20 cellular contexts compared by ENCODE assay signal in the genomic region with DNA sequence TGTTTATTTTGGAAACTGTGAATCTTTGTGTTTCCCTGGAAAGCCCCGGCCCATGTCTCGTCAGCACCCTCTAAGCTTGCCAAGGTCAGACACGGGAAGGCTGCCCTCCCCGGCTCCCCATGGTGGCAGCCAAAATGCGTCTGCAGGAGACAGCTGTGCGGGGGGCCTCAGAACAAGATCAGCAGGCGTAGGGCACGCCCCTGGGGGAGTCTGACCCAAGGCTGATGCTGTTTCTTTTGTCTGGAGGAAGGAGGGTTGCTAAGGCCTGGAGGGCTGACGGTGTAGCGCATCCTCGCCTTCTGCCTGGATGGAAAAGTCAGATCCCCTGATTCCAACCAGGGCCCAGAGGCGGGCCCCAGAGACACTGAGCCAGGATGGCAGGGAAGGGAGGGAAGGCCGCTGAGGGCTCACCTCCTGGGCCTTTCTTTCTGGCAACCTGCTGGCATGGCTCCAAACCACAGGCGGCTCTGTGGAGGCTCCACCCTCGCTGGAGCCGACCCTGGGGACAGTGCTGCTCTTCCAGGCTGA. TPM values are rescaled to one million over a fixed set of nuclear protein-coding genes. Genes with fewer than 3 reads are reported as not detected.
DNase-seq lines count a peak whose midpoint lies in the region; ATAC-seq and TF ChIP-seq lines count a peak whose summit lies in the region.
"Had no signal": no experiment of that assay in that cellular context is flagged by ENCODE, and none has a peak within 500 bp of the region (broad histone marks: within the 10 kb centered on the region; RNA-seq: fewer than 3 reads in every experiment).

No MANE protein-coding gene starts in this region.

- H3K36me3 ChIP-seq in HCT116 (ENCODE audit: control insufficient read depth in 1 of 2, insufficient read depth in 2 of 2, low read length in 2 of 2), result no peaks in the 10 kb centered on the region
- H3K36me3 ChIP-seq in upper lobe of right lung, result no peaks in the 10 kb centered on the region
- no peaks in the 10 kb centered on the region for H3K36me3 ChIP-seq in Karpas-422 (ENCODE audit: insufficient read depth, low read length)
- H3K36me3 ChIP-seq: tibial artery had no signal

- H3K4me2 ChIP-seq in HCT116 (ENCODE audit: low read length) (peak overlapping the region; percentile 5; the same call in 1 of the 2 replicates), Karpas-422 (ENCODE audit: low read depth, low read length, poor library complexity, severe bottlenecking) (no peak overlapping the region)

- H3K9ac ChIP-seq in HCT116 (ENCODE audit: low read length) (no peak overlapping the region), Karpas-422 (ENCODE audit: low read length) (no peak overlapping the region)

- POLR2A ChIA-PET in HCT116 (lab: Charles Lee), result no interaction called here

- no peak for TF ChIP-seq RAD21 in HCT116 (IDR thresholded peaks at IDR 0.05; ENCODE audit: low read depth)

- CTCF ChIA-PET in HCT116 (lab: Charles Lee), result no interaction called here

- BruUV-seq in HCT116 (replicated peaks; lab: Mats Ljungman, UMichigan), result no TSS peak

- ATAC-seq in HCT116 (peak; percentile 57), upper lobe of right lung (no peak)
- ATAC-seq: activated CD8-positive, alpha-beta memory T cell treated with anti-CD3 and anti-CD28 coated beads, Interleukin-2, amount 10 ng/mL, durations not matched to agents 7 days and 5 days; CD8-positive, alpha-beta T cell; left ventricle myocardium superior; SK-N-SH treated with all-trans-retinoic acid at 6 μM for 48 hours had no signal

- H3K79me2 ChIP-seq in HCT116 (ENCODE audit: insufficient read depth, low read length), result no peaks in the 10 kb centered on the region
- H3K79me2 ChIP-seq in Karpas-422 (ENCODE audit: low read length), result no peaks in the 10 kb centered on the region

- no peak for TF ChIP-seq POLR2A in HCT116 (IDR thresholded peaks at IDR 0.05; ENCODE audit: borderline replicate concordance, extremely low read depth, insufficient read depth, insufficient read length)

- H3K27me3 ChIP-seq in HCT116 (ENCODE audit: insufficient read depth, low read length) (peaks cover 16% of the 10 kb centered on the region; the same call in 1 of the 2 replicates), upper lobe of right lung (peaks cover 9% of the 10 kb centered on the region), Karpas-422 (ENCODE audit: low read length) (no peaks in the 10 kb centered on the region)

- RAD21 ChIA-PET in HCT116 (lab: Charles Lee; ENCODE audit: low non-redundant PET in 1 of 2, low total read pairs in 2 of 2, uncharacterized antibody in 2 of 2, unreplicated experiment in 2 of 2), result no interaction called here

- DNase-seq in NCI-H82 (lab: John Stamatoyannopoulos, UW), result peak; percentile 77
- DNase-seq in NCI-H82 treated with DMSO at 0.1 percent for 48 hours (lab: John Stamatoyannopoulos, UW; ENCODE audit: unreplicated experiment), result no peak
- DNase-seq in HCT116 (ENCODE audit: low read depth, low spot score), result no peak
- peak; percentile 83 for DNase-seq in RPMI8226
- peak; percentile 58 for DNase-seq in upper lobe of right lung
- DNase-seq in caudate nucleus (lab: John Stamatoyannopoulos, UW), result no peak
- no peak for DNase-seq in Karpas-422
- no peak for DNase-seq in anterior cingulate cortex (lab: John Stamatoyannopoulos, UW)
- DNase-seq: activated CD4-positive, alpha-beta T cell treated with anti-CD3 and anti-CD28 coated beads for 1 hour; activated CD8-positive, alpha-beta memory T cell treated with anti-CD3 and anti-CD28 coated beads, Interleukin-2, amount 10 ng/mL, durations not matched to agents 7 days and 5 days; activated effector memory CD4-positive, alpha-beta T cell treated with anti-CD3 and anti-CD28 coated beads, Interleukin-2, amount 50 U/mL, for 16 hours; CD8-positive, alpha-beta T cell; effector CD4-positive, alpha-beta T cell; left ventricle myocardium superior; MV-4-11; NCI-H510A; stimulated activated naive CD4-positive, alpha-beta T cell; tibial artery had no signal

- no peak overlapping the region for H2AFZ ChIP-seq in HCT116 (ENCODE audit: low read depth, low read length, poor library complexity, severe bottlenecking)
- no peak overlapping the region for H2AFZ ChIP-seq in Karpas-422 (ENCODE audit: low read length)

- no peak overlapping the region for H3K4me3 ChIP-seq in HCT116 (replicated peaks in 1 of 2; ENCODE audit: low read depth in 1 of 2, low read length in 2 of 2)
- no peak overlapping the region for H3K4me3 ChIP-seq in upper lobe of right lung
- H3K4me3 ChIP-seq in Karpas-422 (ENCODE audit: low read length), result no peak overlapping the region
- H3K4me3 ChIP-seq: tibial artery had no signal

- H4K20me1 ChIP-seq in HCT116 (ENCODE audit: insufficient read depth) (no peaks in the 10 kb centered on the region), Karpas-422 (ENCODE audit: insufficient read depth, low read depth, low read length) (no peaks in the 10 kb centered on the region)

- no peaks in the 10 kb centered on the region for H3K9me2 ChIP-seq in HCT116 (ENCODE audit: insufficient read depth)
- H3K9me2 ChIP-seq in Karpas-422 (replicated peaks; ENCODE audit: insufficient read depth, low read length), result no peaks in the 10 kb centered on the region

- H3K27ac ChIP-seq in HCT116 (ENCODE audit: low read depth, low read length) (no peak overlapping the region), upper lobe of right lung (no peak overlapping the region), caudate nucleus (ENCODE audit: low read depth, low read length) (no peak overlapping the region), Karpas-422 (ENCODE audit: low read length) (no peak overlapping the region)
- H3K27ac ChIP-seq: HL-60, tibial artery had no signal

- TF ChIP-seq CTCF in HCT116 (IDR thresholded peaks at IDR 0.05 in 2 of 3, conservative IDR thresholded peaks at IDR 0.05 in 1 of 3; ENCODE audit: borderline replicate concordance in 1 of 3, insufficient read depth in 1 of 3, low read depth in 2 of 3, low read length in 2 of 3) (no peak), upper lobe of right lung (IDR thresholded peaks at IDR 0.05) (no peak)

- intact Hi-C loops in HCT116 (cut with micrococcal nuclease), result no loop called here
- intact Hi-C loops in upper lobe of right lung (cut with DNase I), result no loop called here

- H3K4me1 ChIP-seq in HCT116 (ENCODE audit: control insufficient read depth in 1 of 2, insufficient read depth in 2 of 2, low read length in 2 of 2), result peaks cover 7 to 8% of the 10 kb centered on the region in 2 experiments; a peak in 3 of 4 replicates
- H3K4me1 ChIP-seq in upper lobe of right lung, result no peaks in the 10 kb centered on the region
- no peaks in the 10 kb centered on the region for H3K4me1 ChIP-seq in Karpas-422 (ENCODE audit: low read length)
- H3K4me1 ChIP-seq: tibial artery had no signal

- H3K9me3 ChIP-seq in HCT116 (ENCODE audit: control insufficient read depth in 1 of 2, insufficient read depth in 1 of 2, low read depth in 1 of 2, low read length in 2 of 2), result no peaks in the 10 kb centered on the region
- no peaks in the 10 kb centered on the region for H3K9me3 ChIP-seq in upper lobe of right lung
- no peaks in the 10 kb centered on the region for H3K9me3 ChIP-seq in Karpas-422 (ENCODE audit: low read length)

TF ChIP-seq in HCT116, 20 proteins besides CTCF, POLR2A, EP300 and RAD21 (continues in another document):
- TF ChIP-seq EZH2 (IDR thresholded peaks at IDR 0.05) (no peak), CEBPB (IDR thresholded peaks at IDR 0.05; ENCODE audit: low read depth) (no peak), ZFX (IDR thresholded peaks at IDR 0.05) (no peak), FOSL1 (IDR thresholded peaks at IDR 0.05; ENCODE audit: low read depth) (no peak), TCF7L2 (IDR thresholded peaks at IDR 0.05; ENCODE audit: borderline replicate concordance, extremely low read depth, insufficient read depth, insufficient read length) (no peak), SP1 (IDR thresholded peaks at IDR 0.05; ENCODE audit: low read depth) (no peak), EZH2phosphoT487 (IDR thresholded peaks at IDR 0.05; ENCODE audit: borderline replicate concordance) (no peak)
- TF ChIP-seq, protein P1, sequence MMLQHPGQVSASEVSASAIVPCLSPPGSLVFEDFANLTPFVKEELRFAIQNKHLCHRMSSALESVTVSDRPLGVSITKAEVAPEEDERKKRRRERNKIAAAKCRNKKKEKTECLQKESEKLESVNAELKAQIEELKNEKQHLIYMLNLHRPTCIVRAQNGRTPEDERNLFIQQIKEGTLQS (IDR thresholded peaks at IDR 0.05), result no peak
- TF ChIP-seq, protein P2, sequence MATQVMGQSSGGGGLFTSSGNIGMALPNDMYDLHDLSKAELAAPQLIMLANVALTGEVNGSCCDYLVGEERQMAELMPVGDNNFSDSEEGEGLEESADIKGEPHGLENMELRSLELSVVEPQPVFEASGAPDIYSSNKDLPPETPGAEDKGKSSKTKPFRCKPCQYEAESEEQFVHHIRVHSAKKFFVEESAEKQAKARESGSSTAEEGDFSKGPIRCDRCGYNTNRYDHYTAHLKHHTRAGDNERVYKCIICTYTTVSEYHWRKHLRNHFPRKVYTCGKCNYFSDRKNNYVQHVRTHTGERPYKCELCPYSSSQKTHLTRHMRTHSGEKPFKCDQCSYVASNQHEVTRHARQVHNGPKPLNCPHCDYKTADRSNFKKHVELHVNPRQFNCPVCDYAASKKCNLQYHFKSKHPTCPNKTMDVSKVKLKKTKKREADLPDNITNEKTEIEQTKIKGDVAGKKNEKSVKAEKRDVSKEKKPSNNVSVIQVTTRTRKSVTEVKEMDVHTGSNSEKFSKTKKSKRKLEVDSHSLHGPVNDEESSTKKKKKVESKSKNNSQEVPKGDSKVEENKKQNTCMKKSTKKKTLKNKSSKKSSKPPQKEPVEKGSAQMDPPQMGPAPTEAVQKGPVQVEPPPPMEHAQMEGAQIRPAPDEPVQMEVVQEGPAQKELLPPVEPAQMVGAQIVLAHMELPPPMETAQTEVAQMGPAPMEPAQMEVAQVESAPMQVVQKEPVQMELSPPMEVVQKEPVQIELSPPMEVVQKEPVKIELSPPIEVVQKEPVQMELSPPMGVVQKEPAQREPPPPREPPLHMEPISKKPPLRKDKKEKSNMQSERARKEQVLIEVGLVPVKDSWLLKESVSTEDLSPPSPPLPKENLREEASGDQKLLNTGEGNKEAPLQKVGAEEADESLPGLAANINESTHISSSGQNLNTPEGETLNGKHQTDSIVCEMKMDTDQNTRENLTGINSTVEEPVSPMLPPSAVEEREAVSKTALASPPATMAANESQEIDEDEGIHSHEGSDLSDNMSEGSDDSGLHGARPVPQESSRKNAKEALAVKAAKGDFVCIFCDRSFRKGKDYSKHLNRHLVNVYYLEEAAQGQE (IDR thresholded peaks at IDR 0.05; ENCODE audit: low read depth), result no peak

RNA-seq across cellular contexts. Expression of a gene that starts 57.2 kb away (rescaled TPM):
- 3.5 TPM for total RNA-seq in HCT116 (2021; ENCODE audit: unreplicated experiment)
- polyA plus RNA-seq in HCT116 (2012), result 3.5 and 4.6 TPM in 2 replicates
- 26.0 TPM for total RNA-seq in upper lobe of right lung
- not detected in 2 replicates for total RNA-seq in Karpas-422 (2014; rRNA removed; shearing (Covaris generic); ENCODE audit: low replicate concordance)
- total RNA-seq: CD8-positive, alpha-beta T cell had no signal

Comparison
In these comparisons a context has a peak if more than half of its experiments do, and no peak if none do; other contexts are left out.
1. DNase-seq: peak in NCI-H82 (single experiment), RPMI8226 (single experiment) and upper lobe of right lung (single experiment); none in NCI-H82 treated with DMSO at 0.1 percent for 48 hours (single experiment), HCT116 (single experiment), caudate nucleus (0 of 61), Karpas-422 (single experiment) and anterior cingulate cortex (0 of 58).